In genomic region chr5:170642066-170642735, GRCh38 we compare ENCODE assay signal across 19 cellular contexts.
"Had no signal": no experiment of that assay in that cellular context is flagged by ENCODE, and none has a peak within 500 bp of the region (broad histone marks: within the 10 kb centered on the region; RNA-seq: fewer than 3 reads in every experiment).

No MANE protein-coding gene starts in this region.

- H3K79me2 ChIP-seq: hepatocyte had no signal

- H3K36me3 ChIP-seq: gastroesophageal sphincter, heart left ventricle, left ventricle myocardium inferior, lower lobe of right lung, prostate gland, right atrium auricular region, thoracic aorta, tibial nerve, upper lobe of right lung, uterus had no signal

- H2AFZ ChIP-seq: hepatocyte had no signal

- DNase-seq: cortex of kidney; effector CD4-positive, alpha-beta T cell; foreskin fibroblast; heart left ventricle; left colon; left ventricle myocardium inferior; lower lobe of right lung; mucosa of descending colon; naive B cell; stimulated activated CD4-positive, alpha-beta T cell treated with anti-CD3 and anti-CD28 coated beads, Interleukin-4, amount 100 ng/mL, for 4 hours; upper lobe of right lung; uterus had no signal

- H3K9me3 ChIP-seq: gastroesophageal sphincter, heart left ventricle, left ventricle myocardium inferior, lower lobe of right lung, mucosa of descending colon, prostate gland, right atrium auricular region, thoracic aorta, tibial nerve, upper lobe of right lung, uterus had no signal

- H3K4me1 ChIP-seq: lower lobe of right lung, prostate gland, upper lobe of right lung, uterus had no signal

- H3K27me3 ChIP-seq: hepatocyte, right atrium auricular region, tibial nerve, uterus had no signal

- H3K27ac ChIP-seq: epithelial cell of prostate, gastroesophageal sphincter, heart left ventricle, hepatocyte, left ventricle myocardium inferior, lower lobe of right lung, prostate gland, right atrium auricular region, thoracic aorta, tibial nerve, upper lobe of right lung, uterus had no signal

- H3K4me3 ChIP-seq: gastroesophageal sphincter, heart left ventricle, hepatocyte, left ventricle myocardium inferior, lower lobe of right lung, mucosa of descending colon, prostate gland, right atrium auricular region, thoracic aorta, tibial nerve, upper lobe of right lung, uterus had no signal

- H3K4me2 ChIP-seq: hepatocyte had no signal
